In the genomic region with DNA sequence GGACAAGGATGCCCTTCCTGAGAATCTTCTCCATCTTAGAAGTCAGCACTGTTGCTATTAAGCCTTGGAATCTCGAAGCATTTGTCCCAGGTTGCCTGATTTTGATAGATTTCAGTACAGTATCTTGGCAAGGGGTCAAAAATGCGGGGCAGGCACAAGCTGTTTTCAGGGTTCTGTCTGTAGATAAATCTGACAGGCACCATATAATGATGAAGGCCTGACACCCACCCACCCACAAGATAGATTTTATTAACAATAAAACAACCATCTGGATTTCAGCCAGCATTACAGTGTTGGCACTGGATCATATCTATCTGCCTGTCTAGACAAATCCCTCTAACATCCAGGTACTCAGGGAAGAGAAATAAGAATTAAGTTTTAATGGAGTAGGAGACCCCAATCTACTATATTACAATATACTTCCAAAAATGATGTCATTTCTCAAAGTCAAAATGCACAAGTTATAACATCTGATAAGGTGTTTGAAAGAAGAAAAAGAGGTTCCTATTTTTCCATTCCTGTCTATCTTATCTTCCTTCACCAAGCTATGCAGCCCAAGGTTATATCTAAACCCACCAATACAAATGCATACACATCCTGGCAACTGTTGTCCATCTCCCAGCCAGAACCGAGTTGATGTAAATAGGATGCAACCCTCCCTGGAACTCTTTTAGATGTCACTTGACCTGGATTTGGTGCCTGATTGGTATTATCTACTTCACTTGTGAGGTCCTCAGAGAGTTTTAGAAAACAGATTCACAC, we compare ENCODE assay signal across 12 cellular contexts. TPM values are rescaled to one million over a fixed set of nuclear protein-coding genes. Genes with fewer than 3 reads are reported as not detected.
A peak's percentile ranks its signal among the peaks of the same experiment; 100 is the strongest.
DNase-seq lines count a peak whose midpoint lies in the region.
"Had no signal": no experiment of that assay in that cellular context is flagged by ENCODE, and none has a peak within 500 bp of the region (broad histone marks: within the 10 kb centered on the region; RNA-seq: fewer than 3 reads in every experiment).

No MANE protein-coding gene starts in this region.

- no peak overlapping the region for H3K4me3 ChIP-seq in skin epidermis
- H3K4me3 ChIP-seq: ovary had no signal

- peak overlapping the region in 11 of 21 experiments; percentile 10 to 67 (median 36) for H3K27ac ChIP-seq in skin epidermis
- H3K27ac ChIP-seq: ovary had no signal

- DNase-seq in NCI-H1105 treated with DMSO at 0.1 percent for 48 hours (lab: John Stamatoyannopoulos, UW) (peak; percentile 57), NCI-H1105 (lab: John Stamatoyannopoulos, UW) (no peak), NCI-H226 (peak; percentile 32), dermis blood vessel endothelial cell (peak; percentile 41), ureter (ENCODE audit: low spot score) (no peak), NCI-H187 (lab: John Stamatoyannopoulos, UW) (no peak), kidney tubule cell (ENCODE audit: low spot score) (no peak)
- DNase-seq: 8988T; NCI-H2029 treated with DMSO at 0.1 percent for 48 hours; ovary; stimulated activated CD4-positive, alpha-beta T cell treated with anti-CD3 and anti-CD28 coated beads, Interleukin-2, amount 100 ng/mL, for 48 hours had no signal

RNA-seq across cellular contexts. Expression of a gene that starts 10.7 kb away (rescaled TPM):
- 158 and 173 TPM in 2 replicates for total RNA-seq in dermis blood vessel endothelial cell
- total RNA-seq in ureter, result 65.8 TPM

Comparison
In these comparisons a context has a peak if more than half of its experiments do, and no peak if none do; other contexts are left out.
1. DNase-seq: peak in NCI-H1105 treated with DMSO at 0.1 percent for 48 hours (single experiment), NCI-H226 (single experiment) and dermis blood vessel endothelial cell (single experiment); none in NCI-H1105 (single experiment), ureter (single experiment), NCI-H187 (0 of 2) and kidney tubule cell (single experiment).